In the genomic region with DNA sequence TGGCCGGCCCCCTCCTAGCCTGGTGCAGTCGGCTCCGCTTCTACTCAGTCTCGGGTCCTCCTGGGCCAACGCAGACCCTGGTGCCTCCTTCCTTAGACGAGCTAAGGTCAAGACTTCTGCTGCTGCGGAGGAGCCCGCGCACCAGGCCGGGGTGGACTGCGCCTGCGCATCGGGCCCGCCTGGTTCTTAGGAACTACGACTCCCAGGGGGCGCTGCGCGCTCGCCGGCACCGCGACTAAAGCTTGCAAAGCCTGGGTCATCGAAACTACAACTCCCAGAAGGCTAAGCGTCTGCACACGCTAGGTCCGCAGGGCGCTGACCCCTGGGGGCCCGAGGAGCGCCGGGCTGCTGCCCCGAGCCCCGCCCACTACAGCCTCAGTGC, we compare ENCODE assay signal across 8 cellular contexts. TPM values are rescaled to one million over a fixed set of nuclear protein-coding genes. Genes with fewer than 3 reads are reported as not detected.
A peak's percentile ranks its signal among the peaks of the same experiment; 100 is the strongest.
DNase-seq lines count a peak whose midpoint lies in the region; ATAC-seq and TF ChIP-seq lines count a peak whose summit lies in the region.

A gene (minus strand): TSS at position 145 of the 382 bp plus-strand sequence. CDS start 6,559 bp downstream, outside the sequence.

- no TSS peak for BruUV-seq in PC-9 (replicated peaks; lab: Mats Ljungman, UMichigan)

- POLR2A ChIA-PET in PC-9 (lab: Charles Lee; ENCODE audit: unreplicated experiment): no interaction called here

- no peak for TF ChIP-seq POLR2A in esophagus muscularis mucosa (IDR thresholded peaks at IDR 0.05; ENCODE audit: low read depth)

- H3K4me3 ChIP-seq in esophagus muscularis mucosa (peak within 1 kb of the TSS; percentile 67 to 90 (median 74)), PC-9 (no peak within 1 kb of the TSS)

- H4K20me1 ChIP-seq in PC-9 (ENCODE audit: insufficient read depth): no peaks in the 10 kb centered on the region

- no peaks in the 10 kb centered on the region for H3K27me3 ChIP-seq in esophagus muscularis mucosa
- peaks cover 12% of the 10 kb centered on the region for H3K27me3 ChIP-seq in PC-9 (ENCODE audit: insufficient read depth, low read depth)

- H3K27me3 Mint-ChIP-seq in natural killer cell treated with Interleukin-12 subunit alpha and Interleukin-12 subunit beta and Interleukin-15 and Interleukin-18, amount 100 ng/mL, for 72 hours: no peaks in the 10 kb centered on the region

- H3K36me3 ChIP-seq in esophagus muscularis mucosa (no peaks in the 10 kb centered on the region), PC-9 (ENCODE audit: low read depth) (no peaks in the 10 kb centered on the region)

- H3F3A ChIP-seq in PC-9 (ENCODE audit: insufficient read depth, low read depth): no peaks in the 10 kb centered on the region

- no peak within 1 kb of the TSS for H3K4me2 ChIP-seq in PC-9

- no peak within 1 kb of the TSS for H2AFZ ChIP-seq in PC-9

- CTCF ChIA-PET in PC-9 (lab: Charles Lee): no interaction called here

- peak; percentile 86 to 98 for ATAC-seq in natural killer cell treated with Interleukin-12 subunit alpha and Interleukin-12 subunit beta and Interleukin-15 and Interleukin-18, amount 100 ng/mL, for 72 hours
- peak; percentile 87 for ATAC-seq in stimulated activated naive CD8-positive, alpha-beta T cell treated with anti-CD3 and anti-CD28 coated beads, Interleukin-15, Interleukin-2, amounts not matched to agents 100 U/mL and 50 U/mL, for 24 hours
- no peak for ATAC-seq in HG03097 (IDR thresholded peaks at IDR 0.05; ENCODE audit: low FRiP score, unreplicated experiment)

- peak within 1 kb of the TSS; percentile 81 for H3K4me3 Mint-ChIP-seq in natural killer cell treated with Interleukin-12 subunit alpha and Interleukin-12 subunit beta and Interleukin-15 and Interleukin-18, amount 100 ng/mL, for 72 hours

- no peak for TF ChIP-seq EP300 in esophagus muscularis mucosa (IDR thresholded peaks at IDR 0.05)

- peaks cover 7 to 17% of the 10 kb centered on the region in 2 donors for H3K4me1 Mint-ChIP-seq in natural killer cell treated with Interleukin-12 subunit alpha and Interleukin-12 subunit beta and Interleukin-15 and Interleukin-18, amount 100 ng/mL, for 72 hours (ENCODE audit: low read depth in 2 of 2)

- DNase-seq in NCI-H2227 treated with DMSO at 0.1 percent for 48 hours (lab: John Stamatoyannopoulos, UW) (peak; percentile 99), activated T-cell treated with anti-CD3 and anti-CD28 coated beads for 4 hours (peak; percentile 67), esophagus muscularis mucosa (ENCODE audit: extremely low spot score) (peak; percentile 97), PC-9 (no peak), NCI-H1436 treated with DMSO at 0.1 percent for 48 hours (lab: John Stamatoyannopoulos, UW) (no peak)
- DNase-seq in natural killer cell treated with Interleukin-12 subunit alpha and Interleukin-12 subunit beta and Interleukin-15 and Interleukin-18, amount 100 ng/mL, for 72 hours (ENCODE audit: low spot score): peak; percentile 88
- DNase-seq in stimulated activated naive CD8-positive, alpha-beta T cell treated with anti-CD3 and anti-CD28 coated beads, Interleukin-15, Interleukin-2, amounts not matched to agents 100 U/mL and 50 U/mL, for 24 hours: peak; percentile 84

- peaks cover 17 to 20% (median 19%) of the 10 kb centered on the region in 4 donors for H3K4me1 ChIP-seq in esophagus muscularis mucosa
- no peaks in the 10 kb centered on the region for H3K4me1 ChIP-seq in PC-9 (replicated peaks; ENCODE audit: insufficient read depth)

- no CpG with 5 or more reads among the region's 32 CpGs for WGBS in esophagus muscularis mucosa

- TF ChIP-seq CTCF in esophagus muscularis mucosa (IDR thresholded peaks at IDR 0.05) (peak; percentile 15 to 41 (median 30)), PC-9 (conservative IDR thresholded peaks at IDR 0.05) (no peak)

- H3K9me3 ChIP-seq in esophagus muscularis mucosa (no peaks in the 10 kb centered on the region), PC-9 (ENCODE audit: insufficient read depth, low read depth) (no peaks in the 10 kb centered on the region)

- H3K79me2 ChIP-seq in PC-9 (ENCODE audit: low read depth): no peaks in the 10 kb centered on the region

- H3K9me3 Mint-ChIP-seq in natural killer cell treated with Interleukin-12 subunit alpha and Interleukin-12 subunit beta and Interleukin-15 and Interleukin-18, amount 100 ng/mL, for 72 hours: peaks cover 3% of the 10 kb centered on the region

- H3K36me3 Mint-ChIP-seq in natural killer cell treated with Interleukin-12 subunit alpha and Interleukin-12 subunit beta and Interleukin-15 and Interleukin-18, amount 100 ng/mL, for 72 hours: no peaks in the 10 kb centered on the region

- no peaks in the 10 kb centered on the region for H3K9me2 ChIP-seq in PC-9 (ENCODE audit: insufficient read depth)

- intact Hi-C loops in esophagus muscularis mucosa (cut with DNase I): loop anchor here (10.0 kb wide), 1 partner anchor 167 kb away; a partner anchor contains a TSS
- intact Hi-C loops in PC-9 (cut with micrococcal nuclease; ENCODE audit: unreplicated experiment): no loop called here

- H3K27ac ChIP-seq in esophagus muscularis mucosa (replicated peaks in 1 of 4) (peak within 1 kb of the TSS; percentile 49 to 70 (median 61)), PC-9 (no peak within 1 kb of the TSS)

- peak within 1 kb of the TSS in 1 of 2 donors; percentile 63 for H3K27ac Mint-ChIP-seq in natural killer cell treated with Interleukin-12 subunit alpha and Interleukin-12 subunit beta and Interleukin-15 and Interleukin-18, amount 100 ng/mL, for 72 hours

RNA-seq across cellular contexts. Expression of the gene that starts here (rescaled TPM):
- total RNA-seq in esophagus muscularis mucosa: 10 to 100 TPM in 1 of 4 donors, 1 to 10 TPM in 3; 3.0 to 11.4 (median 6.7) TPM
- total RNA-seq in natural killer cell treated with Interleukin-12 subunit alpha and Interleukin-12 subunit beta and Interleukin-15 and Interleukin-18, amount 100 ng/mL, for 72 hours: under 1 TPM; 0.25 to 0.74 TPM
- not detected in 2 replicates for total RNA-seq in PC-9 (2021)

Comparison
In these comparisons a context has a peak if more than half of its experiments do, and no peak if none do; other contexts are left out.
1. Peak in DNase-seq and ATAC-seq in natural killer cell treated with Interleukin-12 subunit alpha and Interleukin-12 subunit beta and Interleukin-15 and Interleukin-18, amount 100 ng/mL, for 72 hours; RNA of the gene not detected or under 1 TPM.
2. DNase-seq: peak in NCI-H2227 treated with DMSO at 0.1 percent for 48 hours (single experiment), activated T-cell treated with anti-CD3 and anti-CD28 coated beads for 4 hours (single experiment), esophagus muscularis mucosa (single experiment) and stimulated activated naive CD8-positive, alpha-beta T cell treated with anti-CD3 and anti-CD28 coated beads, Interleukin-15, Interleukin-2, amounts not matched to agents 100 U/mL and 50 U/mL, for 24 hours (single experiment); none in PC-9 (0 of 2) and NCI-H1436 treated with DMSO at 0.1 percent for 48 hours (single experiment).